Comparison of ENCODE assay signal across 22 cellular contexts in the genomic region with DNA sequence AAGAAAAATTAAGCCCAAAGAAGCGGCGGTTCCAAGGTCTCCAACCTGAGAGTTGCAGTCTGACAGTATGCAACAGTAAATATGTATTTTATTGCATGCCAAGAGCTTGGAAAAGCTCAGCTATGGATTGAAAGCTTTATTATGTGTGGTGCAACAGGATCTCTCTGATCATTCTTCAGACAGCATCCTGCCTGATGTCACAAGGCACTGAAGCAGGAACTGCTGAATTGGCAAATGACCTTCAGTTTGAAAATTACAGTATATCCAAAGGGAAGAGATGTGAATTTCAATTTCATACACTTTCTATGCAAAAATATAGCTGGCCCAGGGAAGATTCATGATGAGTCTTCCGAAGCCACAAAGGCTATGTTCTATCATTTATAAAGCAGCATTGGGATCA. TPM values are rescaled to one million over a fixed set of nuclear protein-coding genes. Genes with fewer than 3 reads are reported as not detected.
DNase-seq lines count a peak whose midpoint lies in the region; ATAC-seq and TF ChIP-seq lines count a peak whose summit lies in the region.
"Had no signal": no experiment of that assay in that cellular context is flagged by ENCODE, and none has a peak within 500 bp of the region (broad histone marks: within the 10 kb centered on the region; RNA-seq: fewer than 3 reads in every experiment).

No MANE protein-coding gene starts in this region.

- H3K9me3 ChIP-seq in T-helper 17 cell (ENCODE audit: control insufficient read depth, low read length, poor library complexity, severe bottlenecking): no peaks in the 10 kb centered on the region
- H3K9me3 ChIP-seq in A673 (ENCODE audit: low read depth, low read length, poor library complexity, severe bottlenecking): no peaks in the 10 kb centered on the region
- H3K9me3 ChIP-seq: colonic mucosa, thyroid gland had no signal

- no peaks in the 10 kb centered on the region for H3K36me3 ChIP-seq in A673 (ENCODE audit: insufficient read depth, low read length, poor library complexity, severe bottlenecking)
- H3K36me3 ChIP-seq: brain microvascular endothelial cell, colonic mucosa, thyroid gland had no signal

- TF ChIP-seq CTCF in A673 (conservative IDR thresholded peaks at IDR 0.05; ENCODE audit: low read depth, low read length) (no peak), dorsolateral prefrontal cortex (IDR thresholded peaks at IDR 0.05 in 54 of 56, conservative IDR thresholded peaks at IDR 0.05 in 2 of 56; ENCODE audit: low read depth in 1 of 56, partially characterized antibody in 56 of 56) (no peak)

- H3K4me3 Mint-ChIP-seq in activated naive CD8-positive, alpha-beta T cell: no peak overlapping the region
- no peak overlapping the region for H3K4me3 Mint-ChIP-seq in activated naive CD8-positive, alpha-beta T cell treated with anti-CD3 and anti-CD28 coated beads, Interleukin-2, amount 50 U/mL, for 24 hours
- H3K4me3 Mint-ChIP-seq in T-helper 17 cell: no peak overlapping the region
- H3K4me3 Mint-ChIP-seq: activated CD4-positive, alpha-beta memory T cell treated with anti-CD3 and anti-CD28 coated beads, Interleukin-2, amount 10 ng/mL, durations not matched to agents 7 days and 5 days; nephron progenitor cell; stimulated activated naive B cell treated with anti-CD40 and anti-IgM and Interleukin-4, amounts not matched to agents 10 μg/mL and 1 μg/mL and 100 μg/mL, for 72 hours had no signal

- DNase-seq in activated naive CD8-positive, alpha-beta T cell treated with anti-CD3 and anti-CD28 coated beads, Interleukin-2, amount 50 U/mL, for 24 hours: no peak
- DNase-seq in T-helper 17 cell (no peak), foreskin melanocyte (peak; percentile 69), A673 (ENCODE audit: low spot score) (no peak), EL (no peak), dorsolateral prefrontal cortex (no peak)
- DNase-seq: activated CD4-positive, alpha-beta memory T cell treated with anti-CD3 and anti-CD28 coated beads, Interleukin-2, amount 10 ng/mL, durations not matched to agents 7 days and 5 days; brain microvascular endothelial cell; colonic mucosa; kidney glomerular epithelial cell; MM.1S; NCI-H1694; NCI-H2227 treated with DMSO at 0.1 percent for 48 hours; NCI-H82; nephron progenitor cell; PC-9; SIG-M5; stimulated activated naive B cell treated with anti-CD40 and anti-IgM and Interleukin-4, amounts not matched to agents 10 μg/mL and 1 μg/mL and 100 μg/mL, for 72 hours; T-helper 1 cell; thyroid gland had no signal

- H3K4me3 ChIP-seq in A673 (ENCODE audit: low read depth, low read length, poor library complexity, severe bottlenecking) (no peak overlapping the region), dorsolateral prefrontal cortex (no peak overlapping the region)
- H3K4me3 ChIP-seq: colonic mucosa, PC-9, thyroid gland had no signal

- H3K27me3 ChIP-seq in A673 (replicated peaks; ENCODE audit: insufficient read depth, low read depth, low read length, poor library complexity) (no peaks in the 10 kb centered on the region), dorsolateral prefrontal cortex (no peaks in the 10 kb centered on the region)
- H3K27me3 ChIP-seq: brain microvascular endothelial cell, colonic mucosa, thyroid gland had no signal

- CTCF ChIA-PET in A673 (lab: Charles Lee): no interaction called here

- H3K9me3 Mint-ChIP-seq in activated naive CD8-positive, alpha-beta T cell (ENCODE audit: low read depth): no peaks in the 10 kb centered on the region
- H3K9me3 Mint-ChIP-seq in activated naive CD8-positive, alpha-beta T cell treated with anti-CD3 and anti-CD28 coated beads, Interleukin-2, amount 50 U/mL, for 24 hours: peaks cover 4% of the 10 kb centered on the region
- H3K9me3 Mint-ChIP-seq: activated CD4-positive, alpha-beta memory T cell treated with anti-CD3 and anti-CD28 coated beads, Interleukin-2, amount 10 ng/mL, durations not matched to agents 7 days and 5 days; nephron progenitor cell; stimulated activated naive B cell treated with anti-CD40 and anti-IgM and Interleukin-4, amounts not matched to agents 10 μg/mL and 1 μg/mL and 100 μg/mL, for 72 hours had no signal

- BruUV-seq in A673 (replicated peaks; lab: Mats Ljungman, UMichigan): no TSS peak

- peaks cover 10% of the 10 kb centered on the region for H3K36me3 Mint-ChIP-seq in activated naive CD8-positive, alpha-beta T cell
- H3K36me3 Mint-ChIP-seq in activated naive CD8-positive, alpha-beta T cell treated with anti-CD3 and anti-CD28 coated beads, Interleukin-2, amount 50 U/mL, for 24 hours (ENCODE audit: low read depth): peaks cover 29% of the 10 kb centered on the region
- H3K36me3 Mint-ChIP-seq in T-helper 17 cell (ENCODE audit: low read depth): peaks cover 5% of the 10 kb centered on the region

- POLR2A ChIA-PET in A673 (lab: Charles Lee; ENCODE audit: low non-redundant PET): no interaction called here

- no peaks in the 10 kb centered on the region for H3K27me3 Mint-ChIP-seq in activated naive CD8-positive, alpha-beta T cell
- H3K27me3 Mint-ChIP-seq in activated naive CD8-positive, alpha-beta T cell treated with anti-CD3 and anti-CD28 coated beads, Interleukin-2, amount 50 U/mL, for 24 hours: no peaks in the 10 kb centered on the region
- no peaks in the 10 kb centered on the region for H3K27me3 Mint-ChIP-seq in T-helper 17 cell
- H3K27me3 Mint-ChIP-seq: activated CD4-positive, alpha-beta memory T cell treated with anti-CD3 and anti-CD28 coated beads, Interleukin-2, amount 10 ng/mL, durations not matched to agents 7 days and 5 days; stimulated activated naive B cell treated with anti-CD40 and anti-IgM and Interleukin-4, amounts not matched to agents 10 μg/mL and 1 μg/mL and 100 μg/mL, for 72 hours had no signal

- no peak for ATAC-seq in activated naive CD8-positive, alpha-beta T cell treated with anti-CD3 and anti-CD28 coated beads, Interleukin-2, amount 50 U/mL, for 24 hours
- no peak for ATAC-seq in T-helper 17 cell
- ATAC-seq: stimulated activated naive B cell treated with anti-CD40 and anti-IgM and Interleukin-4, amounts not matched to agents 10 μg/mL and 1 μg/mL and 100 μg/mL, for 72 hours had no signal

- H3K27ac Mint-ChIP-seq in activated naive CD8-positive, alpha-beta T cell: peak overlapping the region; percentile 42
- no peak overlapping the region for H3K27ac Mint-ChIP-seq in activated naive CD8-positive, alpha-beta T cell treated with anti-CD3 and anti-CD28 coated beads, Interleukin-2, amount 50 U/mL, for 24 hours
- peak overlapping the region; percentile 71 for H3K27ac Mint-ChIP-seq in T-helper 17 cell
- H3K27ac Mint-ChIP-seq: activated CD4-positive, alpha-beta memory T cell treated with anti-CD3 and anti-CD28 coated beads, Interleukin-2, amount 10 ng/mL, durations not matched to agents 7 days and 5 days; nephron progenitor cell; progenitor cell of endocrine pancreas had no signal

- H3K4me1 Mint-ChIP-seq in activated naive CD8-positive, alpha-beta T cell (ENCODE audit: low read depth): peaks cover 90% of the 10 kb centered on the region
- H3K4me1 Mint-ChIP-seq in activated naive CD8-positive, alpha-beta T cell treated with anti-CD3 and anti-CD28 coated beads, Interleukin-2, amount 50 U/mL, for 24 hours: peaks cover 83% of the 10 kb centered on the region
- H3K4me1 Mint-ChIP-seq in T-helper 17 cell: peaks cover 54% of the 10 kb centered on the region

- no peaks in the 10 kb centered on the region for H3K4me1 ChIP-seq in A673 (ENCODE audit: insufficient read depth, low read length, poor library complexity, severe bottlenecking)
- H3K4me1 ChIP-seq: colonic mucosa had no signal

- H3K27ac ChIP-seq in A673 (ENCODE audit: low read depth, low read length, poor library complexity, severe bottlenecking): no peak overlapping the region
- H3K27ac ChIP-seq in dorsolateral prefrontal cortex: peak overlapping the region in 3 of 59 donors; percentile 5 to 74 (median 38)
- H3K27ac ChIP-seq: brain microvascular endothelial cell, colonic mucosa, PC-9, thyroid gland had no signal

- intact Hi-C loops in A673 (cut with micrococcal nuclease; ENCODE audit: unreplicated experiment): loop anchor here (10.0 kb wide), 1 partner anchor 225 kb away; no protein-coding TSS in a partner anchor
- intact Hi-C loops in dorsolateral prefrontal cortex (cut with DNase I): loop anchor here (5.0 to 10.0 kb wide), 3 partner anchors 43 to 195 kb away; a partner anchor contains a TSS

RNA-seq across cellular contexts. Expression of a gene that starts 42.5 kb away (rescaled TPM):
- total RNA-seq in T-helper 17 cell (100 to 1,000 TPM; 185 to 233 TPM), A673 (2021) (5.1 and 6.1 TPM in 2 replicates), dorsolateral prefrontal cortex (100 to 1,000 TPM in 48 of 120 experiments, 10 to 100 TPM in 72; 24.3 to 264 (median 89.2) TPM)
